In genomic region chr7:40542982-40543741, GRCh38 we compare ENCODE assay signal across 29 cellular contexts.
DNase-seq lines count a peak whose midpoint lies in the region; ATAC-seq, FAIRE-seq and TF ChIP-seq lines count a peak whose summit lies in the region.
"Had no signal": no experiment of that assay in that cellular context is flagged by ENCODE, and none has a peak within 500 bp of the region (broad histone marks: within the 10 kb centered on the region; RNA-seq: fewer than 3 reads in every experiment).

No MANE protein-coding gene starts in this region.

- H4K20me1 ChIP-seq in astrocyte (ENCODE audit: insufficient read depth, low read length), result no peaks in the 10 kb centered on the region

- H3K4me1 ChIP-seq in astrocyte (ENCODE audit: insufficient read depth, low read length) (no peaks in the 10 kb centered on the region), tibial artery (peaks cover 0 to 75% (median 10%) of the 10 kb centered on the region in 4 donors)
- H3K4me1 ChIP-seq: body of pancreas had no signal

- peaks cover 37% of the 10 kb centered on the region for H3K4me1 Mint-ChIP-seq in astrocyte (ENCODE audit: low read depth, unreplicated experiment)
- H3K4me1 Mint-ChIP-seq: naive thymus-derived CD8-positive, alpha-beta T cell had no signal

- no peak overlapping the region for H2AFZ ChIP-seq in astrocyte (ENCODE audit: low read depth, low read length)
- H2AFZ ChIP-seq: GM23338 had no signal

- ATAC-seq in Right ventricle myocardium superior (ENCODE audit: poor library complexity), result peak; percentile 44
- ATAC-seq in Right ventricle myocardium inferior, result no peak
- ATAC-seq: body of pancreas; GM23338; naive thymus-derived CD8-positive, alpha-beta T cell had no signal

- no peak overlapping the region for H3K9ac ChIP-seq in astrocyte (ENCODE audit: low read length)

- WGBS in lower leg skin, 2 donors, result 61 to 64% methylated on average over 3 of the region's 3 CpGs

- H3K9me3 ChIP-seq in astrocyte (ENCODE audit: insufficient read depth, low read depth, low read length), result no peaks in the 10 kb centered on the region
- H3K9me3 ChIP-seq in tibial artery, result no peaks in the 10 kb centered on the region
- H3K9me3 ChIP-seq: body of pancreas, left lung had no signal

- H3K4me2 ChIP-seq in astrocyte (ENCODE audit: low read length), result no peak overlapping the region
- H3K4me2 ChIP-seq: GM23338 had no signal

- TF ChIP-seq CTCF in astrocyte (IDR thresholded peaks at IDR 0.05; ENCODE audit: insufficient read depth, low read depth, low read length), result no peak
- TF ChIP-seq CTCF in foreskin fibroblast (IDR thresholded peaks at IDR 0.05; ENCODE audit: low read depth, low read length), result no peak
- no peak for TF ChIP-seq CTCF in tibial artery (IDR thresholded peaks at IDR 0.05)
- TF ChIP-seq CTCF in lower leg skin (IDR thresholded peaks at IDR 0.05), result no peak
- no peak for TF ChIP-seq CTCF in RWPE1 (conservative IDR thresholded peaks at IDR 0.05; ENCODE audit: low read depth)

- no peak for DNase-seq in Right ventricle myocardium superior
- no peak for DNase-seq in Right ventricle myocardium inferior (ENCODE audit: missing footprints)
- DNase-seq in astrocyte (ENCODE audit: low read depth), result no peak
- peak; percentile 45 to 78 for DNase-seq in foreskin fibroblast
- DNase-seq in tibial artery, result no peak
- DNase-seq in lower leg skin (ENCODE audit: low spot score in 2 of 2), result no peak
- no peak for DNase-seq in RWPE1 (ENCODE audit: low spot score)
- no peak for DNase-seq in SHP77 treated with DMSO at 0.1 percent for 48 hours (lab: John Stamatoyannopoulos, UW)
- DNase-seq: activated CD4-positive, alpha-beta T cell treated with anti-CD3 and anti-CD28 coated beads, Interleukin-2, amount 50 U/mL, for 48 hours; activated gamma-delta T cell treated with Interleukin-2 at 50 U/mL for 16 hours; activated T-cell treated with anti-CD3 and anti-CD28 coated beads, Interleukin-2, amount 50 U/mL, for 48 hours; body of pancreas; cerebellar nuclear complex; DMS79; GDM1; head of caudate nucleus; HFFc6; islet precursor cell; left lung; midbrain; naive thymus-derived CD8-positive, alpha-beta T cell; NCI-H2171; RPMI8226; stimulated activated naive CD4-positive, alpha-beta T cell; T-helper 2 cell had no signal

- H3K4me3 ChIP-seq in astrocyte (ENCODE audit: insufficient read depth, low read depth, low read length) (no peak overlapping the region), foreskin fibroblast (ENCODE audit: low read depth in 1 of 2, low read length in 2 of 2) (no peak overlapping the region), tibial artery (no peak overlapping the region), lower leg skin (ENCODE audit: low read depth, poor library complexity, severe bottlenecking) (no peak overlapping the region)
- H3K4me3 ChIP-seq: body of pancreas, GM23338, left lung, skin epidermis had no signal

- TF ChIP-seq POLR2A in lower leg skin (IDR thresholded peaks at IDR 0.05), result no peak

- no peak overlapping the region for H3K4me3 Mint-ChIP-seq in astrocyte (ENCODE audit: unreplicated experiment)
- H3K4me3 Mint-ChIP-seq: CD14-positive monocyte; GM23338; HFFc6; naive thymus-derived CD8-positive, alpha-beta T cell had no signal

- POLR2A ChIA-PET in RWPE1 (lab: Yijun Ruan, JAX; ENCODE audit: low non-redundant PET), result no interaction called here

- H3K36me3 Mint-ChIP-seq in astrocyte (ENCODE audit: low read depth, unreplicated experiment), result no peaks in the 10 kb centered on the region
- H3K36me3 Mint-ChIP-seq: CD14-positive monocyte; naive thymus-derived CD8-positive, alpha-beta T cell had no signal

- H3K27ac Mint-ChIP-seq in astrocyte (ENCODE audit: unreplicated experiment), result peak overlapping the region; percentile 1
- H3K27ac Mint-ChIP-seq: CD14-positive monocyte; GM23338; HFFc6; naive thymus-derived CD8-positive, alpha-beta T cell had no signal

- no peaks in the 10 kb centered on the region for H3K27me3 Mint-ChIP-seq in astrocyte (ENCODE audit: low read depth, unreplicated experiment)
- H3K27me3 Mint-ChIP-seq: naive thymus-derived CD8-positive, alpha-beta T cell had no signal

- H3K27ac ChIP-seq in astrocyte (ENCODE audit: low read depth, low read length) (no peak overlapping the region), tibial artery (peak overlapping the region; percentile 60), RWPE1 (no peak overlapping the region)
- H3K27ac ChIP-seq: 22Rv1, body of pancreas had no signal

- no peak for FAIRE-seq in astrocyte (lab: Jason Lieb, UNC)

- H3K36me3 ChIP-seq in astrocyte (ENCODE audit: insufficient read depth, low read length), result no peaks in the 10 kb centered on the region
- H3K36me3 ChIP-seq in tibial artery, result no peaks in the 10 kb centered on the region
- H3K36me3 ChIP-seq: left lung had no signal

- CTCF ChIA-PET in RWPE1 (lab: Yijun Ruan, JAX), result no interaction called here

- no peaks in the 10 kb centered on the region for H3K79me2 ChIP-seq in astrocyte (ENCODE audit: insufficient read depth, low read length)

- H3K27me3 ChIP-seq in astrocyte (ENCODE audit: insufficient read depth, low read length), result no peaks in the 10 kb centered on the region
- no peaks in the 10 kb centered on the region for H3K27me3 ChIP-seq in tibial artery
- H3K27me3 ChIP-seq: body of pancreas, left lung had no signal

- intact Hi-C loops in Right ventricle myocardium superior (cut with DNase I) (no loop called here), Right ventricle myocardium inferior (cut with DNase I) (no loop called here), tibial artery (cut with DNase I; ENCODE audit: low total_unique reads) (no loop called here), lower leg skin (cut with DNase I; ENCODE audit: low total_unique reads) (no loop called here)

- H3K9me3 Mint-ChIP-seq in astrocyte (ENCODE audit: unreplicated experiment), result peaks cover 2% of the 10 kb centered on the region
- H3K9me3 Mint-ChIP-seq: GM23338, HFFc6 had no signal

Comparison
In these comparisons a context has a peak if more than half of its experiments do, and no peak if none do; other contexts are left out.
1. DNase-seq: peak in foreskin fibroblast (2 of 2); none in Right ventricle myocardium superior (single experiment), Right ventricle myocardium inferior (single experiment), astrocyte (single experiment), tibial artery (0 of 2), lower leg skin (0 of 2), RWPE1 (single experiment) and SHP77 treated with DMSO at 0.1 percent for 48 hours (single experiment).
2. H3K27ac ChIP-seq: peak in tibial artery (2 of 2); none in astrocyte (single experiment) and RWPE1 (single experiment).